ENCODE assay signal across 1 cellular context in the genomic region with DNA sequence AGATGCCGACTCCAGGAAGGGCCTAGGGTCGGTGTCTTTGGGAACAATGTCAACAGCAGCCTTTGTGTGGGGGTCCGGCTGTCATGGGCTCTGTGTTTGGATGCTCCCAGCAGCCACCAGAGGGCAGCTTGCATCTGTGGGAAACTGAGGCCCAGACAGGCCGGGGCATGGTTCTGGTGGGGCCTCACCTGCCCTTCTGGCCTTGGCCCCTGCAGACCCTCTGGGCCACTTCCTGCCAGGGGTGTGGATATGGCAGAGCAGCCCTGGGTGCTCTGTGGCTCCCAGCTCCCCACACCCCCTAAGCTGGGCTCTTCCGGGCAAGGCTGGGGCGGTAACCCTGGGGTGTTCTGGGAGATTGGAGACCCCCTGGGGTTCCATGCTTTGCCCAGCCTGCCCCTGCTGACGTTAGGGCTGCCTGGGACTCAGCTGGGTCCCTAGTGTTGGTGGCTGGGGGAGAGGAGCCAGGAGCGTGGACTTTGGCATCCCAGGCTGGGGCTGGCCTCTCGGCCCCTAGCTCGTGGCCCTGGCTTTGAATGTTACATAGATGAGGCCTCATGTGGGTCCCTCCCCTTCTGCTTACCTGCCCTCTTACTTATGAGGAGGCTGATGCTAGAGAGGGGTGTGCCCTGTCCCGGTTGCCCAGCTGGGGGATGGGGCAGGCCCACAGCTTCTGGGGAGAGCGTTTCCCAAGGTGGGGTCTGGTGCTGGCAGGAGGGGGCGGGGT.
A peak's percentile ranks its signal among the peaks of the same experiment; 100 is the strongest.
TF ChIP-seq lines count a peak whose summit lies in the region.

No MANE protein-coding gene starts in this region.

TF ChIP-seq in HepG2, 621 proteins besides CTCF, POLR2A, EP300 and RAD21 (continued from another document and continues in another):
- TF ChIP-seq ZNF263 (CRISPR knock-in tag; IDR thresholded peaks at IDR 0.05): no peak
- TF ChIP-seq ARNT2 (CRISPR knock-in tag; IDR thresholded peaks at IDR 0.05; ENCODE audit: low read depth): 0 out of 2 replicates have a peak, but pooled peaks have one; percentile 18
- peak in 1 of 2 experiments; percentile 51; a peak in 1 of 4 replicates for TF ChIP-seq KLF16 (CRISPR knock-in tag; IDR thresholded peaks at IDR 0.05)
- TF ChIP-seq DMAP1 (CRISPR knock-in tag; IDR thresholded peaks at IDR 0.05): no peak; the same call in 1 of the 2 replicates
- TF ChIP-seq RBAK (CRISPR knock-in tag; IDR thresholded peaks at IDR 0.05): no peak
- no peak for TF ChIP-seq ZNF7 (CRISPR knock-in tag; IDR thresholded peaks at IDR 0.05)
- TF ChIP-seq ZBTB26 (CRISPR knock-in tag; IDR thresholded peaks at IDR 0.05; ENCODE audit: borderline replicate concordance): no peak
- no peak for TF ChIP-seq PHF20 (CRISPR knock-in tag; IDR thresholded peaks at IDR 0.05)
- no peak for TF ChIP-seq STAT6 (CRISPR knock-in tag; IDR thresholded peaks at IDR 0.05; ENCODE audit: borderline replicate concordance)
- TF ChIP-seq NFATC3 (CRISPR knock-in tag; IDR thresholded peaks at IDR 0.05): no peak
- TF ChIP-seq YY1 (IDR thresholded peaks at IDR 0.05; ENCODE audit: insufficient read depth, insufficient replicate concordance, low read depth, low read length): peak; percentile 31
- TF ChIP-seq HOXA9 (CRISPR knock-in tag; IDR thresholded peaks at IDR 0.05; ENCODE audit: borderline replicate concordance): no peak
- TF ChIP-seq JARID2 (CRISPR knock-in tag; IDR thresholded peaks at IDR 0.05; ENCODE audit: insufficient replicate concordance): no peak
- TF ChIP-seq ZFP37 (CRISPR knock-in tag; IDR thresholded peaks at IDR 0.05; ENCODE audit: borderline replicate concordance): no peak
- TF ChIP-seq ZKSCAN8 (CRISPR knock-in tag; IDR thresholded peaks at IDR 0.05; ENCODE audit: borderline replicate concordance): no peak
- TF ChIP-seq ZBTB20 (CRISPR knock-in tag; IDR thresholded peaks at IDR 0.05; ENCODE audit: borderline replicate concordance, low read depth): no peak
- TF ChIP-seq MTA1 (CRISPR knock-in tag; IDR thresholded peaks at IDR 0.05; ENCODE audit: borderline replicate concordance): peak; percentile 64; the same call in 1 of the 2 replicates
- TF ChIP-seq NFE2L2 (IDR thresholded peaks at IDR 0.05; ENCODE audit: low read length): no peak
- TF ChIP-seq EHMT2 (IDR thresholded peaks at IDR 0.05; ENCODE audit: borderline replicate concordance, low read depth, low read length): no peak
- TF ChIP-seq ZNF616 (CRISPR knock-in tag; IDR thresholded peaks at IDR 0.05; ENCODE audit: low read depth): no peak
- no peak for TF ChIP-seq ZNF530 (CRISPR knock-in tag; IDR thresholded peaks at IDR 0.05; ENCODE audit: low read depth)
- TF ChIP-seq ZNF160 (CRISPR knock-in tag; IDR thresholded peaks at IDR 0.05): no peak
- no peak for TF ChIP-seq TCF12 (IDR thresholded peaks at IDR 0.05)
- no peak for TF ChIP-seq TCF12 (CRISPR knock-in tag; IDR thresholded peaks at IDR 0.05)
- TF ChIP-seq RXRA (CRISPR knock-in tag; IDR thresholded peaks at IDR 0.05): peak; percentile 32; the same call in 1 of the 2 replicates
- TF ChIP-seq NR2C2 (CRISPR knock-in tag; IDR thresholded peaks at IDR 0.05; ENCODE audit: borderline replicate concordance): peak; percentile 54; the same call in 1 of the 2 replicates
- no peak for TF ChIP-seq HES4 (CRISPR knock-in tag; IDR thresholded peaks at IDR 0.05; ENCODE audit: borderline replicate concordance)
- TF ChIP-seq, protein P1, sequence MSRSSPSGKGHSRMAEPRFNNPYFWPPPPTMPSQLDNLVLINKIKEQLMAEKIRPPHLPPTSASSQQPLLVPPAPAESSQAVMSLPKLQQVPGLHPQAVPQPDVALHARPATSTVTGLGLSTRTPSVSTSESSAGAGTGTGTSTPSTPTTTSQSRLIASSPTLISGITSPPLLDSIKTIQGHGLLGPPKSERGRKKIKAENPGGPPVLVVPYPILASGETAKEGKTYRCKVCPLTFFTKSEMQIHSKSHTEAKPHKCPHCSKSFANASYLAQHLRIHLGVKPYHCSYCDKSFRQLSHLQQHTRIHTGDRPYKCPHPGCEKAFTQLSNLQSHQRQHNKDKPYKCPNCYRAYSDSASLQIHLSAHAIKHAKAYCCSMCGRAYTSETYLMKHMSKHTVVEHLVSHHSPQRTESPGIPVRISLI (CRISPR knock-in tag; IDR thresholded peaks at IDR 0.05; ENCODE audit: borderline replicate concordance): peak; percentile 37; the same call in 1 of the 2 replicates
- no peak for TF ChIP-seq TMF1 (CRISPR knock-in tag; IDR thresholded peaks at IDR 0.05; ENCODE audit: low read depth)
- TF ChIP-seq EEA1 (CRISPR knock-in tag; IDR thresholded peaks at IDR 0.05; ENCODE audit: borderline replicate concordance): no peak
- no peak for TF ChIP-seq EED (CRISPR knock-in tag; IDR thresholded peaks at IDR 0.05)
- no peak for TF ChIP-seq ZNF138 (CRISPR knock-in tag; IDR thresholded peaks at IDR 0.05; ENCODE audit: low read depth)
- TF ChIP-seq GPN1 (CRISPR knock-in tag; IDR thresholded peaks at IDR 0.05; ENCODE audit: borderline replicate concordance): no peak
- TF ChIP-seq ZBTB25 (CRISPR knock-in tag; IDR thresholded peaks at IDR 0.05): 0 out of 2 replicates have a peak, but pooled peaks have one; percentile 25
- peak; percentile 99 for TF ChIP-seq ZNF264 (CRISPR knock-in tag; IDR thresholded peaks at IDR 0.05)
- no peak for TF ChIP-seq ZNF121 (CRISPR knock-in tag; IDR thresholded peaks at IDR 0.05)
- TF ChIP-seq ZBTB3 (CRISPR knock-in tag; IDR thresholded peaks at IDR 0.05; ENCODE audit: borderline replicate concordance, low read depth): peak; percentile 55; the same call in 1 of the 2 replicates
- no peak for TF ChIP-seq RFX3 (CRISPR knock-in tag; IDR thresholded peaks at IDR 0.05)
- peak; percentile 53; the same call in 1 of the 2 replicates for TF ChIP-seq ARID4A (CRISPR knock-in tag; IDR thresholded peaks at IDR 0.05; ENCODE audit: borderline replicate concordance)
- TF ChIP-seq, protein P2, sequence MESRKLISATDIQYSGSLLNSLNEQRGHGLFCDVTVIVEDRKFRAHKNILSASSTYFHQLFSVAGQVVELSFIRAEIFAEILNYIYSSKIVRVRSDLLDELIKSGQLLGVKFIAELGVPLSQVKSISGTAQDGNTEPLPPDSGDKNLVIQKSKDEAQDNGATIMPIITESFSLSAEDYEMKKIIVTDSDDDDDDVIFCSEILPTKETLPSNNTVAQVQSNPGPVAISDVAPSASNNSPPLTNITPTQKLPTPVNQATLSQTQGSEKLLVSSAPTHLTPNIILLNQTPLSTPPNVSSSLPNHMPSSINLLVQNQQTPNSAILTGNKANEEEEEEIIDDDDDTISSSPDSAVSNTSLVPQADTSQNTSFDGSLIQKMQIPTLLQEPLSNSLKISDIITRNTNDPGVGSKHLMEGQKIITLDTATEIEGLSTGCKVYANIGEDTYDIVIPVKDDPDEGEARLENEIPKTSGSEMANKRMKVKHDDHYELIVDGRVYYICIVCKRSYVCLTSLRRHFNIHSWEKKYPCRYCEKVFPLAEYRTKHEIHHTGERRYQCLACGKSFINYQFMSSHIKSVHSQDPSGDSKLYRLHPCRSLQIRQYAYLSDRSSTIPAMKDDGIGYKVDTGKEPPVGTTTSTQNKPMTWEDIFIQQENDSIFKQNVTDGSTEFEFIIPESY (CRISPR knock-in tag; IDR thresholded peaks at IDR 0.05): no peak
- TF ChIP-seq ZNF569 (CRISPR knock-in tag; IDR thresholded peaks at IDR 0.05; ENCODE audit: borderline replicate concordance): no peak
- TF ChIP-seq ZMYM4 (CRISPR knock-in tag; IDR thresholded peaks at IDR 0.05): 0 out of 2 replicates have a peak, but pooled peaks have one; percentile 18
- 0 out of 2 replicates have a peak, but pooled peaks have one; percentile 9 for TF ChIP-seq MEIS2 (CRISPR knock-in tag; IDR thresholded peaks at IDR 0.05)
- TF ChIP-seq PHF21A (CRISPR knock-in tag; IDR thresholded peaks at IDR 0.05): peak; percentile 98
- TF ChIP-seq CHD2 (IDR thresholded peaks at IDR 0.05; ENCODE audit: low read depth, low read length): no peak
- TF ChIP-seq ZNF782 (CRISPR knock-in tag; IDR thresholded peaks at IDR 0.05; ENCODE audit: borderline replicate concordance): peak; percentile 68; the same call in 1 of the 2 replicates
- 0 out of 2 replicates have a peak, but pooled peaks have one; percentile 19 for TF ChIP-seq ZBTB4 (CRISPR knock-in tag; IDR thresholded peaks at IDR 0.05; ENCODE audit: borderline replicate concordance)
